17 cellular contexts compared by ENCODE assay signal in the genomic region with DNA sequence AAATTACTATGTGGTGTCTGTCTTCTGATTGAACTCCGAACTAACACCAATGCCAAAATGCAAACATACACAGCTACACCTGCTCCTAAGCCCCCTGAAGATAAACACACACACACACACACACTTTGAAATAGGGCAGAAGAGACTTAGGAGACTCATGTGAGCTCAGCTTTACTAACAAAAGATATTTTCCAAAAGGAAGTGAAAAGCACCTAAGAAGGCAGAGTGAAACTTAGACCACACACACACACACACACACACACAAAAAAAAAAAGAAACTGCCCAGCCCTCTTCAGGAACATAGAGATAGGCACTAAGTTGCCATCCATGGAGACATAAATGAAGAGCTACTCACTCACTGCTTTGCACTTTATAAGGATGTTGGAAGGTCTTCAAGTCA. TPM values are rescaled to one million over a fixed set of nuclear protein-coding genes. Genes with fewer than 3 reads are reported as not detected.
DNase-seq lines count a peak whose midpoint lies in the region; ATAC-seq and TF ChIP-seq lines count a peak whose summit lies in the region.
"Had no signal": no experiment of that assay in that cellular context is flagged by ENCODE, and none has a peak within 500 bp of the region (broad histone marks: within the 10 kb centered on the region; RNA-seq: fewer than 3 reads in every experiment).

No MANE protein-coding gene starts in this region.

- no peak for DNase-seq in T-helper 17 cell
- no peak for DNase-seq in CD14-positive monocyte (ENCODE audit: low spot score)
- DNase-seq in NCI-H1048 (lab: John Stamatoyannopoulos, UW), result no peak
- no peak for DNase-seq in NCI-H526 treated with DMSO at 0.1 percent for 48 hours (lab: John Stamatoyannopoulos, UW)
- DNase-seq in germinal center (ENCODE audit: low spot score), result no peak
- DNase-seq: C1 segment of cervical spinal cord, HFFc6, NCI-H1436 treated with DMSO at 0.1 percent for 48 hours, NCI-H2029 treated with DMSO at 0.1 percent for 48 hours, NCI-H510A treated with DMSO at 0.1 percent for 48 hours, Peyer's patch, Right ventricle myocardium superior, T-cell, T1000 had no signal

- ATAC-seq in GM18502 (IDR thresholded peaks at IDR 0.05; ENCODE audit: poor library complexity, unreplicated experiment), result peak; percentile 53
- peak; percentile 49 for ATAC-seq in GM19395 (IDR thresholded peaks at IDR 0.05; ENCODE audit: unreplicated experiment)
- ATAC-seq in HG02852 (IDR thresholded peaks at IDR 0.05; ENCODE audit: unreplicated experiment), result peak; percentile 41
- ATAC-seq in T-helper 17 cell, result no peak
- ATAC-seq: T-cell had no signal

- peaks cover 2% of the 10 kb centered on the region for H3K36me3 Mint-ChIP-seq in T-helper 17 cell (ENCODE audit: low read depth)
- H3K36me3 Mint-ChIP-seq in CD14-positive monocyte, result no peaks in the 10 kb centered on the region

- H3K4me1 Mint-ChIP-seq in T-helper 17 cell (no peaks in the 10 kb centered on the region), CD14-positive monocyte (no peaks in the 10 kb centered on the region)
- H3K4me1 Mint-ChIP-seq: T-cell had no signal

- no peak for TF ChIP-seq CTCF in CD14-positive monocyte (IDR thresholded peaks at IDR 0.05)

- peak overlapping the region; percentile 60 for H3K4me3 Mint-ChIP-seq in T-helper 17 cell
- no peak overlapping the region for H3K4me3 Mint-ChIP-seq in CD14-positive monocyte
- H3K4me3 Mint-ChIP-seq: HFFc6, T-cell had no signal

- H3K27ac Mint-ChIP-seq in T-helper 17 cell (no peak overlapping the region), CD14-positive monocyte (no peak overlapping the region)
- H3K27ac Mint-ChIP-seq: HFFc6, T-cell had no signal

- intact Hi-C loops in CD14-positive monocyte (cut with micrococcal nuclease), result loop anchor here in 1 of 2 donors (10.0 kb wide), 1 partner anchor 62 kb away; no protein-coding TSS in a partner anchor

- H3K27me3 Mint-ChIP-seq in T-helper 17 cell, result peaks cover 63% of the 10 kb centered on the region
- peaks cover 6 to 15% (median 9%) of the 10 kb centered on the region in 3 donors for H3K27me3 Mint-ChIP-seq in CD14-positive monocyte (ENCODE audit: low read depth in 3 of 3)

- H3K9me3 ChIP-seq in T-helper 17 cell (ENCODE audit: control insufficient read depth, low read length, poor library complexity, severe bottlenecking), result no peaks in the 10 kb centered on the region
- H3K9me3 ChIP-seq: Peyer's patch had no signal

- H3K9me3 Mint-ChIP-seq in CD14-positive monocyte, result peaks cover 0 to 3% (median 0%) of the 10 kb centered on the region in 7 donors
- H3K9me3 Mint-ChIP-seq: HFFc6, T-cell had no signal

RNA-seq across cellular contexts. Expression of gene APC, which starts 45.2 kb away (rescaled TPM):
- total RNA-seq in T-helper 17 cell, result 10 to 100 TPM; 31.0 to 33.2 TPM
- polyA plus RNA-seq in CD14-positive monocyte, result 10 to 100 TPM in 1 of 2 donors, 1 to 10 TPM in 1; 6.5 to 13.6 TPM
